In genomic region chr17:7932949-7933348, GRCh38 we compare ENCODE assay signal across 8 cellular contexts. TPM values are rescaled to one million over a fixed set of nuclear protein-coding genes. Genes with fewer than 3 reads are reported as not detected.
DNase-seq lines count a peak whose midpoint lies in the region; ATAC-seq, FAIRE-seq and TF ChIP-seq lines count a peak whose summit lies in the region.

No MANE protein-coding gene starts in this region.

- no peak overlapping the region for H3K23ac ChIP-seq in H1 (ENCODE audit: insufficient read length)

- H2BK12ac ChIP-seq in H1 (ENCODE audit: low read depth, low read length): no peak overlapping the region

- peaks cover 5 to 19% (median 9%) of the 10 kb centered on the region in 4 experiments; a peak in 5 of 8 replicates for H3K36me3 ChIP-seq in H1 (ENCODE audit: control insufficient read depth in 2 of 4, insufficient read depth in 4 of 4, low read length in 3 of 4)
- H3K36me3 ChIP-seq in mucosa of stomach (ENCODE audit: control insufficient read depth, insufficient read depth, low read length): no peaks in the 10 kb centered on the region

- no peak overlapping the region for H4K8ac ChIP-seq in H1 (ENCODE audit: extremely low read depth, insufficient read depth, low read length)

- H3K9me3 ChIP-seq in H1 (ENCODE audit: insufficient read depth in 2 of 2, low read depth in 1 of 2, low read length in 1 of 2) (no peaks in the 10 kb centered on the region), mucosa of stomach (ENCODE audit: control insufficient read depth, low read length) (no peaks in the 10 kb centered on the region)

- H3K27ac ChIP-seq in H1 (ENCODE audit: low read depth, low read length): no peak overlapping the region

- H4K91ac ChIP-seq in H1 (replicated peaks; ENCODE audit: insufficient read length, low read length): no peak overlapping the region

- intact Hi-C loops in Calu3 (cut with micrococcal nuclease; ENCODE audit: unreplicated experiment): loop anchor here (10.0 kb wide), 1 partner anchor 48 kb away; the partner anchor contains the start of gene CHD3

- FAIRE-seq in H1 (lab: Jason Lieb, UNC): no peak

- no peak overlapping the region for H3K56ac ChIP-seq in H1 (replicated peaks; ENCODE audit: insufficient read length, low read depth, low read length)

- H3K4me3 Mint-ChIP-seq in Calu3 (ENCODE audit: low read depth, unreplicated experiment): peak overlapping the region; percentile 91
- H3K4me3 Mint-ChIP-seq in T-cell: peak overlapping the region; percentile 93 to 98 (median 94)

- peaks cover 51% of the 10 kb centered on the region for H3K36me3 Mint-ChIP-seq in Calu3 (ENCODE audit: insufficient read depth, unreplicated experiment)
- peaks cover 21% of the 10 kb centered on the region for H3K36me3 Mint-ChIP-seq in T-cell

- H3K9me3 Mint-ChIP-seq in Calu3 (ENCODE audit: low read depth, unreplicated experiment): no peaks in the 10 kb centered on the region
- H3K9me3 Mint-ChIP-seq in T-cell: no peaks in the 10 kb centered on the region

- H3K4me1 ChIP-seq in H1 (replicated peaks in 1 of 4; ENCODE audit: control insufficient read depth in 3 of 4, insufficient read depth in 4 of 4, low read length in 3 of 4) (peaks cover 0 to 5% (median 3%) of the 10 kb centered on the region in 4 experiments; a peak in 4 of 7 replicates), mucosa of stomach (ENCODE audit: control insufficient read depth, insufficient read depth, low read length) (peaks cover 19% of the 10 kb centered on the region)

- no peak overlapping the region for H2AK5ac ChIP-seq in H1 (ENCODE audit: low read depth, low read length)

- H3K27me3 ChIP-seq in H1 (replicated peaks in 1 of 4; ENCODE audit: control insufficient read depth in 3 of 4, extremely low read depth in 1 of 4, insufficient read depth in 3 of 4, low read length in 3 of 4) (peaks cover 11 to 18% (median 15%) of the 10 kb centered on the region in 4 experiments), mucosa of stomach (ENCODE audit: control insufficient read depth, insufficient read depth, low read length) (no peaks in the 10 kb centered on the region)

- H3K14ac ChIP-seq in H1 (ENCODE audit: insufficient read length): no peak overlapping the region

- H3K4me2 ChIP-seq in H1 (ENCODE audit: insufficient read depth in 1 of 2, low read depth in 2 of 2, low read length in 2 of 2): peak overlapping the region; percentile 96 to 98

- ATAC-seq in T-cell (replicated peaks in 1 of 4) (no peak), GM21390 (IDR thresholded peaks at IDR 0.05; ENCODE audit: unreplicated experiment) (no peak), GM19328 (IDR thresholded peaks at IDR 0.05; ENCODE audit: unreplicated experiment) (no peak)

- DNase-seq in Calu3 (peak; percentile 22), HT-29 (ENCODE audit: low spot score) (peak; percentile 58), T-cell (peak in 4 of 34 experiments; percentile 16 to 41 (median 22)), H1 (ENCODE audit: low read depth in 1 of 2, low spot score in 2 of 2) (peak in 1 of 2 experiments; percentile 46), DMS153 treated with DMSO at 0.1 percent for 48 hours (lab: John Stamatoyannopoulos, UW; ENCODE audit: unreplicated experiment) (no peak)

- TF ChIP-seq CTCF in Calu3 (IDR thresholded peaks at IDR 0.05; ENCODE audit: unreplicated experiment): no peak
- TF ChIP-seq CTCF in H1 (IDR thresholded peaks at IDR 0.05; ENCODE audit: control extremely low read depth in 1 of 3, insufficient read depth in 1 of 3, low read depth in 1 of 3, low read length in 3 of 3): no peak

- H3K4me1 Mint-ChIP-seq in Calu3 (ENCODE audit: low read depth, unreplicated experiment): peaks cover 20% of the 10 kb centered on the region
- H3K4me1 Mint-ChIP-seq in T-cell: peaks cover 48 to 61% (median 58%) of the 10 kb centered on the region in 3 donors

- POLR2A ChIA-PET in T-cell (lab: Charles Lee) (interaction anchor here (0.6 kb wide), 2 partner anchors 484 to 931 kb away, joined by 6 to 7 read pairs; no protein-coding TSS in a partner anchor), H1 (lab: Charles Lee; ENCODE audit: partially characterized antibody) (interaction anchor here (0.5 to 3.3 kb wide), 7 partner anchors 9 to 150 kb away, joined by 3 to 11 read pairs (median 5); partner anchors contain the start of genes NAA38 and RNF227)

- no peak overlapping the region for H2BK20ac ChIP-seq in H1 (ENCODE audit: low read length)

- peaks cover 0 to 5% of the 10 kb centered on the region in 2 experiments for H4K20me1 ChIP-seq in H1 (replicated peaks in 1 of 2; ENCODE audit: control insufficient read depth in 1 of 2, insufficient read depth in 2 of 2, low read length in 2 of 2)

- no peaks in the 10 kb centered on the region for H3K79me1 ChIP-seq in H1 (ENCODE audit: low read depth, low read length)

- no peak for TF ChIP-seq POLR2A in H1 (IDR thresholded peaks at IDR 0.05; ENCODE audit: control extremely low read depth in 1 of 2, low read depth in 2 of 2, low read length in 2 of 2)

- no peak for TF ChIP-seq EP300 in H1 (IDR thresholded peaks at IDR 0.05; ENCODE audit: borderline replicate concordance in 1 of 2, low read depth in 2 of 2, low read length in 2 of 2)

- CTCF ChIA-PET in Calu3 (lab: Charles Lee): interaction anchor here (0.6 to 2.6 kb wide), 4 partner anchors 56 to 232 kb away, joined by 3 to 16 read pairs (median 4); no protein-coding TSS in a partner anchor
- CTCF ChIA-PET in T-cell (lab: Charles Lee): interaction anchor here (0.5 to 1.9 kb wide), 12 partner anchors 17 to 800 kb away, joined by 3 to 9 read pairs (median 5); partner anchors contain the start of genes NAA38 (in 1 of the 2) and RNF227 (in 1 of the 2)
- CTCF ChIA-PET in H1 (lab: Charles Lee; ENCODE audit: partially characterized antibody): interaction anchor here (0.6 to 5.7 kb wide), 27 partner anchors 10 to 189 kb away, joined by 3 to 33 read pairs (median 4); partner anchors contain the start of gene ALOXE3

- H2AFZ ChIP-seq in H1 (ENCODE audit: low read length): peak overlapping the region; percentile 93; the same call in 1 of the 2 replicates

- H2BK120ac ChIP-seq in H1 (replicated peaks; ENCODE audit: low read depth, low read length): no peak overlapping the region

- H3K27me3 Mint-ChIP-seq in Calu3 (ENCODE audit: unreplicated experiment) (no peaks in the 10 kb centered on the region), T-cell (no peaks in the 10 kb centered on the region)

- no peak overlapping the region for H3K18ac ChIP-seq in H1 (ENCODE audit: extremely low read depth, low read length)

- H2BK15ac ChIP-seq in H1 (ENCODE audit: low read length): no peak overlapping the region

- H2BK5ac ChIP-seq in H1 (ENCODE audit: low read depth, low read length): no peak overlapping the region

- peak overlapping the region; percentile 40 for H3K27ac Mint-ChIP-seq in Calu3 (ENCODE audit: unreplicated experiment)
- H3K27ac Mint-ChIP-seq in T-cell: peak overlapping the region in 1 of 2 donors; percentile 57

- H3K4me3 ChIP-seq in H1 (ENCODE audit: extremely low read depth in 1 of 4, insufficient read depth in 2 of 4, low read depth in 3 of 4, low read length in 4 of 4) (peak overlapping the region; percentile 80 to 95 (median 89)), mucosa of stomach (ENCODE audit: low read length) (peak overlapping the region; percentile 53)

- WGBS in H1 (ENCODE audit: extremely low coverage in 1 of 2, insufficient coverage in 1 of 2, insufficient read length in 1 of 2, insufficient replicate concordance in 2 of 2, low coverage in 1 of 2, low lambda C conversion rate in 2 of 2, missing lambda C conversion rate in 1 of 2), 2 experiments: 57% methylated on average over 16 of the region's 16 CpGs; no CpG with 5 or more reads in 1 of the 2 experiments

- H3K79me2 ChIP-seq in H1 (ENCODE audit: control insufficient read depth in 1 of 2, insufficient read depth in 2 of 2, low read length in 2 of 2): 0 out of 4 replicates have a peak, but pooled peaks cover 0 to 4% of the 10 kb centered on the region in 2 experiments

- no peak overlapping the region for H3K4ac ChIP-seq in H1 (replicated peaks; ENCODE audit: insufficient read length, low read depth, low read length)

- TF ChIP-seq RAD21 in H1 (IDR thresholded peaks at IDR 0.05 in 1 of 2, conservative IDR thresholded peaks at IDR 0.05 in 1 of 2; ENCODE audit: low read depth in 2 of 2, low read length in 2 of 2): no peak

- H3K23me2 ChIP-seq in H1 (ENCODE audit: low read depth, low read length): peaks cover 15% of the 10 kb centered on the region

- H3K9ac ChIP-seq in H1 (replicated peaks in 1 of 4; ENCODE audit: extremely low read depth in 1 of 4, low read depth in 3 of 4, low read length in 3 of 4): peak overlapping the region in 3 of 4 experiments; percentile 26 to 69 (median 67); a peak in 4 of 7 replicates
- H3K9ac ChIP-seq in mucosa of stomach (ENCODE audit: low read length): peak overlapping the region; percentile 87

- no peak overlapping the region for H4K5ac ChIP-seq in H1 (ENCODE audit: insufficient read length, low read depth, low read length)

- no TSS peak for BruUV-seq in Calu3 (replicated peaks; lab: Mats Ljungman, UMichigan)

RNA-seq across cellular contexts. Expression of gene CNTROB, which starts 0.9 kb away (rescaled TPM):
- total RNA-seq in Calu3 (2022) (21.8 and 28.2 TPM in 2 replicates), T-cell (10 to 100 TPM; 28.9 to 34.9 (median 32.9) TPM)
- total RNA-seq in HT-29 (2014; rRNA removed; shearing (Covaris generic)): 17.3 and 24.4 TPM in 2 replicates
- 30.0 and 31.9 TPM in 2 replicates for total RNA-seq in H1 (2021; fragmentation: NEBNext Ultra II Directional; extraction: Animal tissue kit (Norgen Biotek cat#: 25700))
- polyA plus RNA-seq in H1 (2011; rRNA removed): 20.5 and 28.2 TPM in 2 replicates
- polyA plus RNA-seq in H1 (2011; cell fraction: cytosol; rRNA removed): 31.0 TPM
- 91.0 TPM for polyA plus RNA-seq in H1 (2011; cell fraction: nucleus; rRNA removed)
- polyA plus RNA-seq in H1 (2012, experiment 1 of 2): 29.7 to 32.7 TPM (median 31.3 TPM) in 4 replicates
- polyA plus RNA-seq in H1 (2012, experiment 2 of 2): 21.6 TPM
- polyA plus RNA-seq in H1 (2013, experiment 1 of 2): 21.0 TPM
- 20.3 TPM for polyA plus RNA-seq in H1 (2013, experiment 2 of 2)
- polyA minus RNA-seq in H1 (2011; rRNA and poly(A)+ RNA removed): 13.3 and 23.5 TPM in 2 replicates
- polyA minus RNA-seq in H1 (2011; cell fraction: cytosol; rRNA and poly(A)+ RNA removed): 14.5 TPM
- 25.0 TPM for polyA minus RNA-seq in H1 (2011; cell fraction: nucleus; rRNA and poly(A)+ RNA removed)

RNA-seq across cellular contexts. Expression of gene TRAPPC1, which starts 1.2 kb away (rescaled TPM):
- 87.8 and 106 TPM in 2 replicates for total RNA-seq in Calu3 (2022)
- 22.0 and 24.5 TPM in 2 replicates for total RNA-seq in HT-29 (2014; rRNA removed; shearing (Covaris generic))
- 100 to 1,000 TPM in 3 of 5 donors, 10 to 100 TPM in 2; 95.4 to 138 (median 113) TPM for total RNA-seq in T-cell
- total RNA-seq in H1 (2021; fragmentation: NEBNext Ultra II Directional; extraction: Animal tissue kit (Norgen Biotek cat#: 25700)): 99.3 and 114 TPM in 2 replicates
- polyA plus RNA-seq in H1 (2011; rRNA removed): 170 and 194 TPM in 2 replicates
- polyA plus RNA-seq in H1 (2011; cell fraction: cytosol; rRNA removed): 146 TPM
- polyA plus RNA-seq in H1 (2011; cell fraction: nucleus; rRNA removed): 89.5 TPM
- polyA plus RNA-seq in H1 (2012, experiment 1 of 2): 153 to 167 TPM (median 161 TPM) in 4 replicates
- polyA plus RNA-seq in H1 (2012, experiment 2 of 2): 221 TPM
- 103 TPM for polyA plus RNA-seq in H1 (2013, experiment 1 of 2)
- 107 TPM for polyA plus RNA-seq in H1 (2013, experiment 2 of 2)
- 69.5 and 107 TPM in 2 replicates for polyA minus RNA-seq in H1 (2011; rRNA and poly(A)+ RNA removed)
- polyA minus RNA-seq in H1 (2011; cell fraction: cytosol; rRNA and poly(A)+ RNA removed): 54.1 TPM
- polyA minus RNA-seq in H1 (2011; cell fraction: nucleus; rRNA and poly(A)+ RNA removed): 32.8 TPM

RNA-seq across cellular contexts. Expression of gene KCNAB3, which starts 3.3 kb away (rescaled TPM):
- total RNA-seq in Calu3 (2022): 4.8 and 5.9 TPM in 2 replicates
- 0.74 and 1.4 TPM in 2 replicates for total RNA-seq in HT-29 (2014; rRNA removed; shearing (Covaris generic))
- total RNA-seq in T-cell: 10 to 100 TPM; 10.0 to 18.1 (median 14.5) TPM
- 2.3 and 2.4 TPM in 2 replicates for total RNA-seq in H1 (2021; fragmentation: NEBNext Ultra II Directional; extraction: Animal tissue kit (Norgen Biotek cat#: 25700))
- 1.7 and 2.8 TPM in 2 replicates for polyA plus RNA-seq in H1 (2011; rRNA removed)
- polyA plus RNA-seq in H1 (2011; cell fraction: cytosol; rRNA removed): 2.8 TPM
- polyA plus RNA-seq in H1 (2011; cell fraction: nucleus; rRNA removed): 17.5 TPM
- 2.6 to 3.4 TPM (median 3.3 TPM) in 4 replicates for polyA plus RNA-seq in H1 (2012, experiment 1 of 2)
- 1.2 TPM for polyA plus RNA-seq in H1 (2012, experiment 2 of 2)
- 4.1 TPM for polyA plus RNA-seq in H1 (2013, experiment 1 of 2)
- 3.9 TPM for polyA plus RNA-seq in H1 (2013, experiment 2 of 2)
- 0.90 and 2.5 TPM in 2 replicates for polyA minus RNA-seq in H1 (2011; rRNA and poly(A)+ RNA removed)
- 2.3 TPM for polyA minus RNA-seq in H1 (2011; cell fraction: cytosol; rRNA and poly(A)+ RNA removed)
- 4.6 TPM for polyA minus RNA-seq in H1 (2011; cell fraction: nucleus; rRNA and poly(A)+ RNA removed)

RNA-seq across cellular contexts. Expression of gene RNF227, which starts 16.9 kb away (rescaled TPM):
- total RNA-seq in Calu3 (2022) (1.4 and 2.0 TPM in 2 replicates), T-cell (1 to 10 TPM; 2.9 to 7.3 (median 5.2) TPM)
- 0.81 and 1.1 TPM in 2 replicates for total RNA-seq in HT-29 (2014; rRNA removed; shearing (Covaris generic))
- 0.63 and 0.77 TPM in 2 replicates for total RNA-seq in H1 (2021; fragmentation: NEBNext Ultra II Directional; extraction: Animal tissue kit (Norgen Biotek cat#: 25700))
- polyA plus RNA-seq in H1 (2011; rRNA removed): 1.1 and 1.7 TPM in 2 replicates
- polyA plus RNA-seq in H1 (2011; cell fraction: cytosol; rRNA removed): 0.94 TPM
- polyA plus RNA-seq in H1 (2011; cell fraction: nucleus; rRNA removed): 0.56 TPM
- 0.64 to 2.2 TPM (median 0.83 TPM) in 4 replicates for polyA plus RNA-seq in H1 (2012, experiment 1 of 2)
- polyA plus RNA-seq in H1 (2012, experiment 2 of 2): 0.63 TPM
- polyA plus RNA-seq in H1 (2013, experiment 1 of 2): 0.67 TPM
- polyA plus RNA-seq in H1 (2013, experiment 2 of 2): 0.48 TPM
- polyA minus RNA-seq in H1 (2011; rRNA and poly(A)+ RNA removed): 0.27 and 0.47 TPM in 2 replicates
- 0.66 TPM for polyA minus RNA-seq in H1 (2011; cell fraction: cytosol; rRNA and poly(A)+ RNA removed)
- 0.20 TPM for polyA minus RNA-seq in H1 (2011; cell fraction: nucleus; rRNA and poly(A)+ RNA removed)

RNA-seq across cellular contexts. Expression of gene CHD3, which starts 44.4 kb away (rescaled TPM):
- total RNA-seq in Calu3 (2022): 108 and 116 TPM in 2 replicates
- 52.8 and 54.3 TPM in 2 replicates for total RNA-seq in HT-29 (2014; rRNA removed; shearing (Covaris generic))
- total RNA-seq in T-cell: 100 to 1,000 TPM; 250 to 331 (median 274) TPM
- total RNA-seq in H1 (2021; fragmentation: NEBNext Ultra II Directional; extraction: Animal tissue kit (Norgen Biotek cat#: 25700)): 12.9 and 14.2 TPM in 2 replicates
- polyA plus RNA-seq in H1 (2011; rRNA removed): 12.3 and 18.3 TPM in 2 replicates
- polyA plus RNA-seq in H1 (2011; cell fraction: cytosol; rRNA removed): 12.4 TPM
- polyA plus RNA-seq in H1 (2011; cell fraction: nucleus; rRNA removed): 45.8 TPM
- 20.4 to 31.7 TPM (median 27.8 TPM) in 4 replicates for polyA plus RNA-seq in H1 (2012, experiment 1 of 2)
- polyA plus RNA-seq in H1 (2012, experiment 2 of 2): 4.9 TPM
- polyA plus RNA-seq in H1 (2013, experiment 1 of 2): 12.0 TPM
- 11.8 TPM for polyA plus RNA-seq in H1 (2013, experiment 2 of 2)
- polyA minus RNA-seq in H1 (2011; rRNA and poly(A)+ RNA removed): 17.4 and 27.2 TPM in 2 replicates
- 16.4 TPM for polyA minus RNA-seq in H1 (2011; cell fraction: cytosol; rRNA and poly(A)+ RNA removed)
- polyA minus RNA-seq in H1 (2011; cell fraction: nucleus; rRNA and poly(A)+ RNA removed): 16.2 TPM
